Comparison of ENCODE assay signal across 33 cellular contexts in genomic region chr17:61364463-61364846, GRCh38.
"Had no signal": no experiment of that assay in that cellular context is flagged by ENCODE, and none has a peak within 500 bp of the region (broad histone marks: within the 10 kb centered on the region; RNA-seq: fewer than 3 reads in every experiment).

No MANE protein-coding gene starts in this region.

- H3K4me3 ChIP-seq: MG63 had no signal

- H3K36me3 ChIP-seq: MG63 had no signal

- H3K27ac ChIP-seq: KMS-11 had no signal

- DNase-seq: Karpas-422, Kasumi-1, MG63, MM.1S, MV-4-11, NCI-H1048, NCI-H1092, NCI-H1092 treated with DMSO at 0.1 percent for 48 hours, NCI-H1105, NCI-H1105 treated with DMSO at 0.1 percent for 48 hours, NCI-H1417, NCI-H1417 treated with DMSO at 0.1 percent for 48 hours, NCI-H1436, NCI-H1436 treated with DMSO at 0.1 percent for 48 hours, NCI-H1694, NCI-H1694 treated with DMSO at 0.1 percent for 48 hours, NCI-H187, NCI-H187 treated with DMSO at 0.1 percent for 48 hours, NCI-H1930, NCI-H2029, NCI-H2029 treated with DMSO at 0.1 percent for 48 hours, NCI-H2081, NCI-H2081 treated with DMSO at 0.1 percent for 48 hours, NCI-H2107, NCI-H2171, NCI-H2171 treated with DMSO at 0.1 percent for 48 hours, NCI-H2227 treated with DMSO at 0.1 percent for 48 hours, NCI-H226, NCI-H345, NCI-H446, NCI-H446 treated with DMSO at 0.1 percent for 48 hours, NCI-H510A had no signal

- H3K9me3 ChIP-seq: MG63 had no signal

- H3K27me3 ChIP-seq: MG63 had no signal

- H3K9ac ChIP-seq: KMS-11 had no signal

- H3K4me2 ChIP-seq: KMS-11 had no signal
